ENCODE assay signal across 21 cellular contexts in genomic region chr9:126857261-126857960, GRCh38. TPM values are rescaled to one million over a fixed set of nuclear protein-coding genes. Genes with fewer than 3 reads are reported as not detected.
DNase-seq lines count a peak whose midpoint lies in the region; ATAC-seq and TF ChIP-seq lines count a peak whose summit lies in the region.
"Had no signal": no experiment of that assay in that cellular context is flagged by ENCODE, and none has a peak within 500 bp of the region (broad histone marks: within the 10 kb centered on the region; RNA-seq: fewer than 3 reads in every experiment).

No MANE protein-coding gene starts in this region.

- H3K36me3 Mint-ChIP-seq in osteocyte (ENCODE audit: unreplicated experiment), result no peaks in the 10 kb centered on the region
- H3K36me3 Mint-ChIP-seq: CD4-positive, CD25-positive, alpha-beta regulatory T cell had no signal

- WGBS in body of pancreas, 2 donors, result 25 to 32% methylated on average over 8 of the region's 8 CpGs

- H3K36me3 ChIP-seq in body of pancreas (replicated peaks in 1 of 2; ENCODE audit: insufficient read depth in 1 of 2, low read depth in 2 of 2), result no peaks in the 10 kb centered on the region
- H3K36me3 ChIP-seq: tibial nerve had no signal

- no peak overlapping the region for H3K27ac Mint-ChIP-seq in osteocyte (ENCODE audit: unreplicated experiment)
- H3K27ac Mint-ChIP-seq: CD4-positive, CD25-positive, alpha-beta regulatory T cell; GM23338 had no signal

- H3K27ac ChIP-seq in body of pancreas, result peak overlapping the region in 1 of 4 donors; percentile 23
- no peak overlapping the region for H3K27ac ChIP-seq in caudate nucleus (ENCODE audit: low read depth, low read length)
- H3K27ac ChIP-seq: tibial nerve, WERI-Rb-1 had no signal

- no peaks in the 10 kb centered on the region for H3K27me3 ChIP-seq in body of pancreas

- peaks cover 45% of the 10 kb centered on the region for H3K27me3 Mint-ChIP-seq in osteocyte (ENCODE audit: unreplicated experiment)

- intact Hi-C loops in body of pancreas (cut with DNase I), result no loop called here

- H3K4me1 ChIP-seq in body of pancreas, result peaks cover 33% of the 10 kb centered on the region

- TF ChIP-seq CTCF in body of pancreas (IDR thresholded peaks at IDR 0.05) (no peak), osteocyte (IDR thresholded peaks at IDR 0.05) (no peak)

- peaks cover 12% of the 10 kb centered on the region for H3K4me1 Mint-ChIP-seq in osteocyte (ENCODE audit: unreplicated experiment)

- no peak for TF ChIP-seq POLR2A in body of pancreas (IDR thresholded peaks at IDR 0.05)

- H3K4me3 Mint-ChIP-seq in osteocyte (ENCODE audit: unreplicated experiment), result no peak overlapping the region
- H3K4me3 Mint-ChIP-seq: GM23338 had no signal

- no peaks in the 10 kb centered on the region for H3K9me3 ChIP-seq in body of pancreas
- H3K9me3 ChIP-seq: tibial nerve had no signal

- no peak overlapping the region for H3K4me3 ChIP-seq in body of pancreas
- H3K4me3 ChIP-seq: GM23338, tibial nerve had no signal

- ATAC-seq in body of pancreas (peak; percentile 54), HG03457 (IDR thresholded peaks at IDR 0.05; ENCODE audit: unreplicated experiment) (no peak)
- ATAC-seq: GM23338 had no signal

- no peaks in the 10 kb centered on the region for H3K9me3 Mint-ChIP-seq in osteocyte (ENCODE audit: unreplicated experiment)
- H3K9me3 Mint-ChIP-seq: CD4-positive, CD25-positive, alpha-beta regulatory T cell; GM23338 had no signal

- DNase-seq in DMS79 treated with DMSO at 0.1 percent for 48 hours (lab: John Stamatoyannopoulos, UW) (peak; percentile 32), NCI-H2029 treated with DMSO at 0.1 percent for 48 hours (lab: John Stamatoyannopoulos, UW) (peak; percentile 62), body of pancreas (peak; percentile 88 to 93 (median 90)), osteocyte (ENCODE audit: extremely low spot score, unreplicated experiment) (peak; percentile 42), caudate nucleus (lab: John Stamatoyannopoulos, UW) (no peak), occipital lobe (lab: John Stamatoyannopoulos, UW) (no peak), globus pallidus (ENCODE audit: low spot score) (no peak)
- DNase-seq: activated CD4-positive, alpha-beta T cell treated with anti-CD3 and anti-CD28 coated beads, Interleukin-2, amount 50 U/mL, for 48 hours; activated gamma-delta T cell treated with Interleukin-2 at 50 U/mL for 16 hours; activated T-cell treated with anti-CD3 and anti-CD28 coated beads for 4 hours; CD4-positive, CD25-positive, alpha-beta regulatory T cell; MV-4-11; NCI-H2081 treated with DMSO at 0.1 percent for 48 hours; NCI-H524 treated with DMSO at 0.1 percent for 48 hours; stimulated activated CD4-positive, alpha-beta T cell treated with anti-CD3 and anti-CD28 coated beads, Interleukin-1b, Interleukin-23, amount 100 ng/mL, for 48 hours; stimulated activated naive CD4-positive, alpha-beta T cell treated with Interleukin-2 at 50 U/mL for 16 hours; T-helper 2 cell; WERI-Rb-1 had no signal

RNA-seq across cellular contexts. Expression of gene ZBTB34, which starts 3.0 kb away (rescaled TPM):
- 1 to 10 TPM; 5.3 to 7.5 TPM for total RNA-seq in body of pancreas
- 13.9 and 14.0 TPM in 2 replicates for total RNA-seq in osteocyte
- 83.0 TPM for total RNA-seq in occipital lobe

RNA-seq across cellular contexts. Expression of gene ZBTB43, which starts 52.6 kb away (rescaled TPM):
- total RNA-seq in body of pancreas (1 to 10 TPM; 6.2 to 7.6 TPM), osteocyte (17.1 and 20.3 TPM in 2 replicates), occipital lobe (57.7 TPM)

RNA-seq across cellular contexts. Expression of gene RALGPS1, which starts 57.2 kb away (rescaled TPM):
- total RNA-seq in body of pancreas (10 to 100 TPM; 15.3 to 79.4 TPM), osteocyte (8.7 and 9.9 TPM in 2 replicates), occipital lobe (86.6 TPM)

Comparison
In these comparisons a context has a peak if more than half of its experiments do, and no peak if none do; other contexts are left out.
1. DNase-seq: peak in DMS79 treated with DMSO at 0.1 percent for 48 hours (single experiment), NCI-H2029 treated with DMSO at 0.1 percent for 48 hours (single experiment), body of pancreas (4 of 4) and osteocyte (single experiment); none in caudate nucleus (0 of 61), occipital lobe (single experiment) and globus pallidus (single experiment).